Comparison of ENCODE assay signal across 8 cellular contexts in genomic region chr5:172764861-172765765, GRCh38. TPM values are rescaled to one million over a fixed set of nuclear protein-coding genes. Genes with fewer than 3 reads are reported as not detected.
A peak's percentile ranks its signal among the peaks of the same experiment; 100 is the strongest.
DNase-seq lines count a peak whose midpoint lies in the region; ATAC-seq, FAIRE-seq and TF ChIP-seq lines count a peak whose summit lies in the region.

No MANE protein-coding gene starts in this region.

- H3K27ac ChIP-seq in smooth muscle cell (ENCODE audit: low read depth) = peak overlapping the region; percentile 93

- H3K4me3 Mint-ChIP-seq in immature natural killer cell = peak overlapping the region; percentile 77 to 87 (median 86)

- peaks cover 27% of the 10 kb centered on the region for H3F3A ChIP-seq in smooth muscle cell (ENCODE audit: low read depth)

- H3K9me3 Mint-ChIP-seq in immature natural killer cell = no peaks in the 10 kb centered on the region

- peak; percentile 85 for ATAC-seq in GM18907 (IDR thresholded peaks at IDR 0.05; ENCODE audit: unreplicated experiment)
- ATAC-seq in HG03159 (IDR thresholded peaks at IDR 0.05; ENCODE audit: unreplicated experiment) = peak; percentile 88

- peaks cover 12 to 25% (median 15%) of the 10 kb centered on the region in 3 donors for H3K36me3 Mint-ChIP-seq in immature natural killer cell

- H3K4me1 ChIP-seq in smooth muscle cell (ENCODE audit: low read depth) = peaks cover 3% of the 10 kb centered on the region

- peaks cover 47 to 55% (median 52%) of the 10 kb centered on the region in 3 donors for H3K27me3 Mint-ChIP-seq in immature natural killer cell (ENCODE audit: low read depth in 3 of 3)

- no peak overlapping the region for H2AFZ ChIP-seq in smooth muscle cell (ENCODE audit: low read depth)

- peak overlapping the region; percentile 83 for H3K9ac ChIP-seq in smooth muscle cell (ENCODE audit: low read depth)

- TF ChIP-seq CTCF in WI38 (IDR thresholded peaks at IDR 0.05; ENCODE audit: low read depth, low read length) = no peak
- TF ChIP-seq CTCF in bronchial epithelial cell (IDR thresholded peaks at IDR 0.05; ENCODE audit: insufficient read depth, low read length, severe bottlenecking) = no peak
- no peak for TF ChIP-seq CTCF in smooth muscle cell (IDR thresholded peaks at IDR 0.05; ENCODE audit: borderline replicate concordance, insufficient read depth, poor library complexity, severe bottlenecking)

- WGBS in smooth muscle cell (ENCODE audit: low lambda C conversion rate) = 11% methylated on average over 24 of the region's 24 CpGs

- H3K79me2 ChIP-seq in smooth muscle cell (ENCODE audit: low read depth) = peaks cover 22% of the 10 kb centered on the region

- H3K4me3 ChIP-seq in WI38 (ENCODE audit: low read depth, low read length) = peak overlapping the region; percentile 40
- H3K4me3 ChIP-seq in bronchial epithelial cell (ENCODE audit: low read depth, low read length) = peak overlapping the region; percentile 28
- H3K4me3 ChIP-seq in smooth muscle cell = peak overlapping the region; percentile 38

- FAIRE-seq in bronchial epithelial cell (lab: Jason Lieb, UNC) = no peak

- DNase-seq in AG08395 (ENCODE audit: low spot score) = peak; percentile 95
- DNase-seq in NCI-H2227 (lab: John Stamatoyannopoulos, UW; ENCODE audit: unreplicated experiment) = peak; percentile 97
- DNase-seq in bronchial epithelial cell (ENCODE audit: low read depth) = peak; percentile 100
- DNase-seq in immature natural killer cell = peak; percentile 97 to 98 (median 98)
- DNase-seq in smooth muscle cell (lab: John Stamatoyannopoulos, UW; ENCODE audit: unreplicated experiment) = peak; percentile 94

- peak overlapping the region; percentile 92 to 99 (median 98) for H3K27ac Mint-ChIP-seq in immature natural killer cell

- peaks cover 46 to 55% of the 10 kb centered on the region in 2 donors for H3K4me1 Mint-ChIP-seq in immature natural killer cell

- H3K27me3 ChIP-seq in bronchial epithelial cell (ENCODE audit: control insufficient read depth, insufficient read depth, low read length) (no peaks in the 10 kb centered on the region), smooth muscle cell (ENCODE audit: low read depth) (no peaks in the 10 kb centered on the region)

- peak overlapping the region; percentile 70 for H3K4me2 ChIP-seq in smooth muscle cell

- H3K36me3 ChIP-seq in bronchial epithelial cell (ENCODE audit: control insufficient read depth, insufficient read depth, low read length) (peaks cover 14% of the 10 kb centered on the region), smooth muscle cell (ENCODE audit: low read depth) (no peaks in the 10 kb centered on the region)

- H3K9me3 ChIP-seq in smooth muscle cell (replicated peaks; ENCODE audit: low read depth) = no peaks in the 10 kb centered on the region

- peaks cover 28% of the 10 kb centered on the region for H4K20me1 ChIP-seq in smooth muscle cell (ENCODE audit: low read depth)

RNA-seq across cellular contexts. Expression of gene DUSP1, which starts 5.9 kb away (rescaled TPM):
- total RNA-seq in bronchial epithelial cell = 114 and 194 TPM in 2 replicates
- 1,000 to 10,000 TPM in 1 of 3 donors, 100 to 1,000 TPM in 2; 548 to 1,082 (median 887) TPM for polyA plus RNA-seq in immature natural killer cell
- 751 and 817 TPM in 2 replicates for total RNA-seq in smooth muscle cell
- polyA plus RNA-seq in smooth muscle cell = 656 and 995 TPM in 2 replicates

Comparison
In these comparisons a context has a peak if more than half of its experiments do, and no peak if none do; other contexts are left out.
1. Peak in every context shown above with its lines: DNase-seq, ATAC-seq, H3K4me3 ChIP-seq and H3K27ac ChIP-seq.